ENCODE assay signal across 9 cellular contexts in the genomic region with DNA sequence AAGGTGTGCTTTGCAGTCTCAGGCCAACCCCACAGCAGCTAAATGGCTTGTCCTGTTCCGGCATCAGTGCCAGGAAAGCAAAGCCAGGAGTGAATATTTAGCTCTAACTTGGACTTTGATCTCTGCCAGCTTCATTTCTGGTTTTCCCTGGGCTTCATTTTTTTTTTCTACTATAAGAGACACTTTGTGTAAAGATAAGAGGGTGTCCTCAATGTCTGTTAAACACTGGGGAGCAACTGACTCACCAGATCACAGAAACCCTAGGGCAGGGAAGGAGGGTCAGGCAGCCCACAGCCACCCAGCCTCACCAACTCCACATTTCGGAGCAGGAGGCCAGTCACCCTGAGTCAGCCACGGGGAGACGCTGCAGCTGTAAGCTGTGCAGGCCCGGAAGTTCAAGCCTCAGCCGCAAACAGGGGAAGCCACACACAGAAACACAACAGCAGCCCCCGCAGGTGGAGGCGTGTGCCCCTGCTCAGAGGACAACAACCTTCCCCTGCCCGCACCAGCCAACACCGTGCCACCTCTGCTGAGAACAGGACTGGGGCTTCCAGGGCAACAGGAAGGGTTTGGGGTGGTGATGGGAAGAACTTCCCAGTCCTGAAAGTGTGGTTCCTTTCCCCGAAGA. TPM values are rescaled to one million over a fixed set of nuclear protein-coding genes. Genes with fewer than 3 reads are reported as not detected.
DNase-seq lines count a peak whose midpoint lies in the region; ATAC-seq lines count a peak whose summit lies in the region.
"Had no signal": no experiment of that assay in that cellular context is flagged by ENCODE, and none has a peak within 500 bp of the region (broad histone marks: within the 10 kb centered on the region; RNA-seq: fewer than 3 reads in every experiment).

No MANE protein-coding gene starts in this region.

- ATAC-seq in GM21515 (IDR thresholded peaks at IDR 0.05; ENCODE audit: unreplicated experiment) (peak; percentile 67), memory B cell (ENCODE audit: low read depth) (peak; percentile 91)

- H3K4me1 ChIP-seq in duodenal mucosa (ENCODE audit: control insufficient read depth in 1 of 2, insufficient read depth in 2 of 2, low read length in 2 of 2) = peaks cover 78% of the 10 kb centered on the region in 2 donors

- intact Hi-C loops in activated CD4-positive, alpha-beta T cell treated with anti-CD3 and anti-CD28 coated beads, Interleukin-2, amount 10 ng/mL, durations not matched to agents 24 days and 14 days (cut with micrococcal nuclease) = loop anchor here (1.0 to 5.0 kb wide), 4 partner anchors 12 to 197 kb away; no protein-coding TSS in a partner anchor

- H3K27ac Mint-ChIP-seq in activated CD4-positive, alpha-beta T cell treated with anti-CD3 and anti-CD28 coated beads, Interleukin-2, amount 10 ng/mL, durations not matched to agents 24 days and 14 days = no peak overlapping the region
- no peak overlapping the region for H3K27ac Mint-ChIP-seq in memory B cell
- H3K27ac Mint-ChIP-seq: stimulated activated naive CD8-positive, alpha-beta T cell treated with anti-CD3 and anti-CD28 coated beads, Interleukin-15, Interleukin-2, amounts not matched to agents 100 ng/mL and 50 ng/mL, for 24 hours had no signal

- peaks cover 41% of the 10 kb centered on the region for H3K4me1 Mint-ChIP-seq in activated CD4-positive, alpha-beta T cell treated with anti-CD3 and anti-CD28 coated beads, Interleukin-2, amount 10 ng/mL, durations not matched to agents 24 days and 14 days
- peaks cover 15% of the 10 kb centered on the region for H3K4me1 Mint-ChIP-seq in memory B cell

- peak overlapping the region; percentile 75 to 100 for H3K9ac ChIP-seq in duodenal mucosa (ENCODE audit: low read depth in 1 of 2, low read length in 2 of 2)

- H3K9me3 ChIP-seq in duodenal mucosa (ENCODE audit: control insufficient read depth in 1 of 2, low read length in 2 of 2) = no peaks in the 10 kb centered on the region

- H3K9me3 Mint-ChIP-seq in activated CD4-positive, alpha-beta T cell treated with anti-CD3 and anti-CD28 coated beads, Interleukin-2, amount 10 ng/mL, durations not matched to agents 24 days and 14 days = no peaks in the 10 kb centered on the region
- H3K9me3 Mint-ChIP-seq in memory B cell = no peaks in the 10 kb centered on the region
- H3K9me3 Mint-ChIP-seq: stimulated activated naive CD8-positive, alpha-beta T cell treated with anti-CD3 and anti-CD28 coated beads, Interleukin-15, Interleukin-2, amounts not matched to agents 100 ng/mL and 50 ng/mL, for 24 hours had no signal

- peaks cover 41% of the 10 kb centered on the region for H3K36me3 Mint-ChIP-seq in activated CD4-positive, alpha-beta T cell treated with anti-CD3 and anti-CD28 coated beads, Interleukin-2, amount 10 ng/mL, durations not matched to agents 24 days and 14 days (ENCODE audit: low read depth)
- H3K36me3 Mint-ChIP-seq in memory B cell = no peaks in the 10 kb centered on the region

- peaks cover 41 to 44% of the 10 kb centered on the region in 2 donors for H3K36me3 ChIP-seq in duodenal mucosa (ENCODE audit: control insufficient read depth in 1 of 2, insufficient read depth in 2 of 2, low read length in 2 of 2)

- DNase-seq in DMS153 treated with DMSO at 0.1 percent for 48 hours (lab: John Stamatoyannopoulos, UW; ENCODE audit: unreplicated experiment) = peak; percentile 50
- DNase-seq in LHCN-M2 (ENCODE audit: low read depth) = peak; percentile 92
- peak; percentile 94 for DNase-seq in activated CD4-positive, alpha-beta T cell treated with anti-CD3 and anti-CD28 coated beads, Interleukin-2, amount 10 ng/mL, durations not matched to agents 24 days and 14 days
- peak; percentile 48 to 50 for DNase-seq in memory B cell (ENCODE audit: low spot score in 2 of 2)
- peak; percentile 88 to 89 for DNase-seq in stimulated activated CD8-positive, alpha-beta memory T cell treated with anti-CD3 and anti-CD28 coated beads, Interleukin-15, amount 100 ng/mL, for 48 hours (ENCODE audit: low read depth in 2 of 2)
- DNase-seq in hippocampal formation (lab: John Stamatoyannopoulos, UW) = no peak

- no peak overlapping the region for H3K4me3 Mint-ChIP-seq in activated CD4-positive, alpha-beta T cell treated with anti-CD3 and anti-CD28 coated beads, Interleukin-2, amount 10 ng/mL, durations not matched to agents 24 days and 14 days
- peak overlapping the region; percentile 8 for H3K4me3 Mint-ChIP-seq in memory B cell
- H3K4me3 Mint-ChIP-seq: stimulated activated naive CD8-positive, alpha-beta T cell treated with anti-CD3 and anti-CD28 coated beads, Interleukin-15, Interleukin-2, amounts not matched to agents 100 ng/mL and 50 ng/mL, for 24 hours had no signal

- no peaks in the 10 kb centered on the region for H3K27me3 Mint-ChIP-seq in activated CD4-positive, alpha-beta T cell treated with anti-CD3 and anti-CD28 coated beads, Interleukin-2, amount 10 ng/mL, durations not matched to agents 24 days and 14 days
- H3K27me3 Mint-ChIP-seq in memory B cell = peaks cover 26% of the 10 kb centered on the region
- H3K27me3 Mint-ChIP-seq: stimulated activated naive CD8-positive, alpha-beta T cell treated with anti-CD3 and anti-CD28 coated beads, Interleukin-15, Interleukin-2, amounts not matched to agents 100 ng/mL and 50 ng/mL, for 24 hours had no signal

- H3K27me3 ChIP-seq in duodenal mucosa (ENCODE audit: control insufficient read depth in 1 of 2, insufficient read depth in 2 of 2, low read length in 2 of 2) = no peaks in the 10 kb centered on the region

- peak overlapping the region; percentile 98 for H3K27ac ChIP-seq in duodenal mucosa (ENCODE audit: low read depth, low read length)

- H3K4me3 ChIP-seq in duodenal mucosa (ENCODE audit: low read depth in 1 of 2, low read length in 2 of 2) = peak overlapping the region; percentile 92 to 96

RNA-seq across cellular contexts. Expression of gene TNFRSF1A, which starts 6.3 kb away (rescaled TPM):
- total RNA-seq in LHCN-M2 (2014; rRNA removed) = 177 and 233 TPM in 2 replicates
- polyA plus RNA-seq in LHCN-M2 (2012) = 109 TPM
- 52.7 and 54.4 TPM in 2 replicates for total RNA-seq in activated CD4-positive, alpha-beta T cell treated with anti-CD3 and anti-CD28 coated beads, Interleukin-2, amount 10 ng/mL, durations not matched to agents 24 days and 14 days

RNA-seq across cellular contexts. Expression of gene PLEKHG6, which starts 25.1 kb away (rescaled TPM):
- not detected in 2 replicates for total RNA-seq in LHCN-M2 (2014; rRNA removed)
- polyA plus RNA-seq in LHCN-M2 (2012) = 0.23 TPM
- total RNA-seq in activated CD4-positive, alpha-beta T cell treated with anti-CD3 and anti-CD28 coated beads, Interleukin-2, amount 10 ng/mL, durations not matched to agents 24 days and 14 days = not detected in 2 replicates

RNA-seq across cellular contexts. Expression of gene SCNN1A, which starts 39.8 kb away (rescaled TPM):
- 0.32 and 0.69 TPM in 2 replicates for total RNA-seq in LHCN-M2 (2014; rRNA removed)
- 1.8 TPM for polyA plus RNA-seq in LHCN-M2 (2012)
- not detected in 2 replicates for total RNA-seq in activated CD4-positive, alpha-beta T cell treated with anti-CD3 and anti-CD28 coated beads, Interleukin-2, amount 10 ng/mL, durations not matched to agents 24 days and 14 days

RNA-seq across cellular contexts. Expression of gene LTBR, which starts 48.4 kb away (rescaled TPM):
- 152 and 184 TPM in 2 replicates for total RNA-seq in LHCN-M2 (2014; rRNA removed)
- polyA plus RNA-seq in LHCN-M2 (2012) = 103 TPM
- 1.7 and 2.1 TPM in 2 replicates for total RNA-seq in activated CD4-positive, alpha-beta T cell treated with anti-CD3 and anti-CD28 coated beads, Interleukin-2, amount 10 ng/mL, durations not matched to agents 24 days and 14 days

Comparison
In these comparisons a context has a peak if more than half of its experiments do, and no peak if none do; other contexts are left out.
1. DNase-seq: peak in DMS153 treated with DMSO at 0.1 percent for 48 hours (single experiment), LHCN-M2 (single experiment), activated CD4-positive, alpha-beta T cell treated with anti-CD3 and anti-CD28 coated beads, Interleukin-2, amount 10 ng/mL, durations not matched to agents 24 days and 14 days (single experiment), memory B cell (2 of 2) and stimulated activated CD8-positive, alpha-beta memory T cell treated with anti-CD3 and anti-CD28 coated beads, Interleukin-15, amount 100 ng/mL, for 48 hours (2 of 2); none in hippocampal formation (0 of 2).